Comparison of ENCODE assay signal across 14 cellular contexts in genomic region chr1:202694354-202694753, GRCh38. TPM values are rescaled to one million over a fixed set of nuclear protein-coding genes. Genes with fewer than 3 reads are reported as not detected.
"Had no signal": no experiment of that assay in that cellular context is flagged by ENCODE, and none has a peak within 500 bp of the region (broad histone marks: within the 10 kb centered on the region; RNA-seq: fewer than 3 reads in every experiment).

No MANE protein-coding gene starts in this region.

- H3K4me3 ChIP-seq: colonic mucosa, right atrium auricular region had no signal

- H3K27ac ChIP-seq: colonic mucosa, right atrium auricular region had no signal

- H3K27me3 ChIP-seq: colonic mucosa, right atrium auricular region had no signal

- H3K4me1 ChIP-seq: colonic mucosa, right atrium auricular region had no signal

- DNase-seq: activated CD4-positive, alpha-beta T cell treated with anti-CD3 and anti-CD28 coated beads for 4 hours; activated CD8-positive, alpha-beta memory T cell treated with anti-CD3 and anti-CD28 coated beads, Interleukin-2, amount 50 U/mL, for 48 hours; activated CD8-positive, alpha-beta T cell treated with anti-CD3 and anti-CD28 coated beads, Interleukin-2, amount 10 ng/mL, durations not matched to agents 7 days and 5 days; colonic mucosa; foreskin melanocyte; head of caudate nucleus; islet precursor cell; natural killer cell; stimulated activated naive CD4-positive, alpha-beta T cell treated with Interleukin-2 at 50 U/mL for 16 hours; trophoblast cell had no signal

- ATAC-seq: activated CD8-positive, alpha-beta T cell treated with anti-CD3 and anti-CD28 coated beads, Interleukin-2, amount 10 ng/mL, durations not matched to agents 7 days and 5 days; left lobe of liver; natural killer cell had no signal

- H3K36me3 ChIP-seq: colonic mucosa, right atrium auricular region had no signal

- H3K9me3 ChIP-seq: colonic mucosa, right atrium auricular region had no signal

RNA-seq across cellular contexts. Expression of gene SYT2, which starts 15.9 kb away (rescaled TPM):
- total RNA-seq: activated CD8-positive, alpha-beta T cell treated with anti-CD3 and anti-CD28 coated beads, Interleukin-2, amount 10 ng/mL, durations not matched to agents 7 days and 5 days; endothelial cell of umbilical vein; left lobe of liver; natural killer cell; posterior vena cava; right atrium auricular region had no signal
